Comparison of ENCODE assay signal across 1 cellular context in genomic region chr7:131649003-131649541, GRCh38.
TF ChIP-seq lines count a peak whose summit lies in the region.

No MANE protein-coding gene starts in this region.

TF ChIP-seq in HEK293, 187 proteins besides CTCF, POLR2A, EP300 and RAD21 (continued from another document):
- TF ChIP-seq HIC1 (tag by site-specific recombination; IDR thresholded peaks at IDR 0.05) = no peak
- TF ChIP-seq ZBTB6 (tag by site-specific recombination; IDR thresholded peaks at IDR 0.05) = no peak
- no peak for TF ChIP-seq ZNF292 (tag by site-specific recombination; IDR thresholded peaks at IDR 0.05; ENCODE audit: borderline replicate concordance, low read depth)
- TF ChIP-seq ATF2 (tag by site-specific recombination; IDR thresholded peaks at IDR 0.05; ENCODE audit: low read depth) = 0 out of 2 replicates have a peak, but pooled peaks have one; percentile 9
- no peak for TF ChIP-seq ZNF501 (tag by site-specific recombination; IDR thresholded peaks at IDR 0.05)
- no peak for TF ChIP-seq ZNF24 (tag by site-specific recombination; IDR thresholded peaks at IDR 0.05)
- no peak for TF ChIP-seq ZSCAN18 (tag by site-specific recombination; IDR thresholded peaks at IDR 0.05)
- TF ChIP-seq ZNF837 (tag by site-specific recombination; IDR thresholded peaks at IDR 0.05) = no peak
- TF ChIP-seq ELK4 (IDR thresholded peaks at IDR 0.05; ENCODE audit: borderline replicate concordance, low read depth, low read length) = no peak
- TF ChIP-seq, protein P1, sequence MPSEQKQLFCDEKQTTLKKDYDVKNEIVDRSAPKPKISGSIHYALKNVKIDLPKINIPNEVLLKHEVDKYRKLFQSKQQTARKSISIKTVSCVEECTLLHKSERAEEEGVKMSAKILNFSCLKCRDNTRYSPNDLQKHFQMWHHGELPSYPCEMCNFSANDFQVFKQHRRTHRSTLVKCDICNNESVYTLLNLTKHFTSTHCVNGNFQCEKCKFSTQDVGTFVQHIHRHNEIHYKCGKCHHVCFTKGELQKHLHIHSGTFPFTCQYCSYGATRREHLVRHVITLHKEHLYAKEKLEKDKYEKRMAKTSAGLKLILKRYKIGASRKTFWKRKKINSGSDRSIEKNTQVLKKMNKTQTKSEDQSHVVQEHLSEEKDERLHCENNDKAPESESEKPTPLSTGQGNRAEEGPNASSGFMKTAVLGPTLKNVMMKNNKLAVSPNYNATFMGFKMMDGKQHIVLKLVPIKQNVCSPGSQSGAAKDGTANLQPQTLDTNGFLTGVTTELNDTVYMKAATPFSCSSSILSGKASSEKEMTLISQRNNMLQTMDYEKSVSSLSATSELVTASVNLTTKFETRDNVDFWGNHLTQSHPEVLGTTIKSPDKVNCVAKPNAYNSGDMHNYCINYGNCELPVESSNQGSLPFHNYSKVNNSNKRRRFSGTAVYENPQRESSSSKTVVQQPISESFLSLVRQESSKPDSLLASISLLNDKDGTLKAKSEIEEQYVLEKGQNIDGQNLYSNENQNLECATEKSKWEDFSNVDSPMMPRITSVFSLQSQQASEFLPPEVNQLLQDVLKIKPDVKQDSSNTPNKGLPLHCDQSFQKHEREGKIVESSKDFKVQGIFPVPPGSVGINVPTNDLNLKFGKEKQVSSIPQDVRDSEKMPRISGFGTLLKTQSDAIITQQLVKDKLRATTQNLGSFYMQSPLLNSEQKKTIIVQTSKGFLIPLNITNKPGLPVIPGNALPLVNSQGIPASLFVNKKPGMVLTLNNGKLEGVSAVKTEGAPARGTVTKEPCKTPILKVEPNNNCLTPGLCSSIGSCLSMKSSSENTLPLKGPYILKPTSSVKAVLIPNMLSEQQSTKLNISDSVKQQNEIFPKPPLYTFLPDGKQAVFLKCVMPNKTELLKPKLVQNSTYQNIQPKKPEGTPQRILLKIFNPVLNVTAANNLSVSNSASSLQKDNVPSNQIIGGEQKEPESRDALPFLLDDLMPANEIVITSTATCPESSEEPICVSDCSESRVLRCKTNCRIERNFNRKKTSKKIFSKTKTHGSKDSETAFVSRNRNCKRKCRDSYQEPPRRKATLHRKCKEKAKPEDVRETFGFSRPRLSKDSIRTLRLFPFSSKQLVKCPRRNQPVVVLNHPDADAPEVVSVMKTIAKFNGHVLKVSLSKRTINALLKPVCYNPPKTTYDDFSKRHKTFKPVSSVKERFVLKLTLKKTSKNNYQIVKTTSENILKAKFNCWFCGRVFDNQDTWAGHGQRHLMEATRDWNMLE (tag by site-specific recombination; conservative IDR thresholded peaks at IDR 0.05; ENCODE audit: low read depth) = no peak
- no peak for TF ChIP-seq FEZF1 (tag by site-specific recombination; IDR thresholded peaks at IDR 0.05)
